Comparison of ENCODE assay signal across 11 cellular contexts in genomic region chr2:24659862-24660261, GRCh38.
"Had no signal": no experiment of that assay in that cellular context is flagged by ENCODE, and none has a peak within 500 bp of the region (broad histone marks: within the 10 kb centered on the region; RNA-seq: fewer than 3 reads in every experiment).

No MANE protein-coding gene starts in this region.

- H3K36me3 ChIP-seq: colonic mucosa had no signal

- ATAC-seq: foreskin keratinocyte, heart left ventricle, left lung, WTC11 had no signal

- H3K9ac ChIP-seq: parathyroid adenoma had no signal

- H3K9me3 ChIP-seq: colonic mucosa, heart left ventricle, left lung had no signal

- H3K27ac ChIP-seq: colonic mucosa, foreskin keratinocyte, left lung, parathyroid adenoma had no signal

- H3K4me3 ChIP-seq: colonic mucosa, heart left ventricle, left lung had no signal

- H3K27me3 ChIP-seq: colonic mucosa, foreskin keratinocyte, heart left ventricle, left lung had no signal

- DNase-seq: activated CD4-positive, alpha-beta T cell treated with anti-CD3 and anti-CD28 coated beads for 48 hours; activated naive CD4-positive, alpha-beta T cell treated with Interleukin-2 at 50 U/mL for 16 hours; colonic mucosa; effector CD4-positive, alpha-beta T cell; foreskin keratinocyte; heart left ventricle; left lung; mesenchymal stem cell; small intestine had no signal

- H3K4me1 ChIP-seq: colonic mucosa, foreskin keratinocyte, left lung had no signal

- H2AFZ ChIP-seq: parathyroid adenoma had no signal
